Comparison of ENCODE assay signal across 1 cellular context in the genomic region with DNA sequence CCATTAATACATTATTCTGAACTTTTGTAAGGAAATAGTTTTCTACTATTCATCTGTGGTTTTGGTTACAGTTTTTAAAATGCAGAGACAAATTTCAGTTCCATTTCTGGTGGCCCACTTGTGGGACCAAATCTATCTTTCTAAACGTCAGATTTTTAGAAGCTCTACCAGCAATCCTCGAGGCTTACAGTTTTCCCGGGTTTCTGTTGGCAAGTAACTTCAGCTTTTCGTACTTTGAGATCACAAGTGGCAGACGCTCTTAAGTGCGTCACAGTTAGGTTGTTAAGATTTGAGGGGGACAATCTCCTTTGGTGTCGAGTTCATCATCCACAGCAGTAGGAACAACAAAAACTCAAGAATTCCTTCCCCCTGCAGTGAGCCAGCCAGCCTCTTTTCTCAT.
TF ChIP-seq lines count a peak whose summit lies in the region.

No MANE protein-coding gene starts in this region.

TF ChIP-seq in HEK293, 187 proteins besides CTCF, POLR2A, EP300 and RAD21:
- TF ChIP-seq, protein P1, sequence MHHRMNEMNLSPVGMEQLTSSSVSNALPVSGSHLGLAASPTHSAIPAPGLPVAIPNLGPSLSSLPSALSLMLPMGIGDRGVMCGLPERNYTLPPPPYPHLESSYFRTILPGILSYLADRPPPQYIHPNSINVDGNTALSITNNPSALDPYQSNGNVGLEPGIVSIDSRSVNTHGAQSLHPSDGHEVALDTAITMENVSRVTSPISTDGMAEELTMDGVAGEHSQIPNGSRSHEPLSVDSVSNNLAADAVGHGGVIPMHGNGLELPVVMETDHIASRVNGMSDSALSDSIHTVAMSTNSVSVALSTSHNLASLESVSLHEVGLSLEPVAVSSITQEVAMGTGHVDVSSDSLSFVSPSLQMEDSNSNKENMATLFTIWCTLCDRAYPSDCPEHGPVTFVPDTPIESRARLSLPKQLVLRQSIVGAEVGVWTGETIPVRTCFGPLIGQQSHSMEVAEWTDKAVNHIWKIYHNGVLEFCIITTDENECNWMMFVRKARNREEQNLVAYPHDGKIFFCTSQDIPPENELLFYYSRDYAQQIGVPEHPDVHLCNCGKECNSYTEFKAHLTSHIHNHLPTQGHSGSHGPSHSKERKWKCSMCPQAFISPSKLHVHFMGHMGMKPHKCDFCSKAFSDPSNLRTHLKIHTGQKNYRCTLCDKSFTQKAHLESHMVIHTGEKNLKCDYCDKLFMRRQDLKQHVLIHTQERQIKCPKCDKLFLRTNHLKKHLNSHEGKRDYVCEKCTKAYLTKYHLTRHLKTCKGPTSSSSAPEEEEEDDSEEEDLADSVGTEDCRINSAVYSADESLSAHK (tag by site-specific recombination; IDR thresholded peaks at IDR 0.05): no peak
- TF ChIP-seq ZIC2 (tag by site-specific recombination; IDR thresholded peaks at IDR 0.05): no peak
- TF ChIP-seq, protein P2, sequence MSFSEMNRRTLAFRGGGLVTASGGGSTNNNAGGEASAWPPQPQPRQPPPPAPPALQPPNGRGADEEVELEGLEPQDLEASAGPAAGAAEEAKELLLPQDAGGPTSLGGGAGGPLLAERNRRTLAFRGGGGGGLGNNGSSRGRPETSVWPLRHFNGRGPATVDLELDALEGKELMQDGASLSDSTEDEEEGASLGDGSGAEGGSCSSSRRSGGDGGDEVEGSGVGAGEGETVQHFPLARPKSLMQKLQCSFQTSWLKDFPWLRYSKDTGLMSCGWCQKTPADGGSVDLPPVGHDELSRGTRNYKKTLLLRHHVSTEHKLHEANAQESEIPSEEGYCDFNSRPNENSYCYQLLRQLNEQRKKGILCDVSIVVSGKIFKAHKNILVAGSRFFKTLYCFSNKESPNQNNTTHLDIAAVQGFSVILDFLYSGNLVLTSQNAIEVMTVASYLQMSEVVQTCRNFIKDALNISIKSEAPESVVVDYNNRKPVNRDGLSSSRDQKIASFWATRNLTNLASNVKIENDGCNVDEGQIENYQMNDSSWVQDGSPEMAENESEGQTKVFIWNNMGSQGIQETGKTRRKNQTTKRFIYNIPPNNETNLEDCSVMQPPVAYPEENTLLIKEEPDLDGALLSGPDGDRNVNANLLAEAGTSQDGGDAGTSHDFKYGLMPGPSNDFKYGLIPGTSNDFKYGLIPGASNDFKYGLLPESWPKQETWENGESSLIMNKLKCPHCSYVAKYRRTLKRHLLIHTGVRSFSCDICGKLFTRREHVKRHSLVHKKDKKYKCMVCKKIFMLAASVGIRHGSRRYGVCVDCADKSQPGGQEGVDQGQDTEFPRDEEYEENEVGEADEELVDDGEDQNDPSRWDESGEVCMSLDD (tag by site-specific recombination; IDR thresholded peaks at IDR 0.05): no peak
- TF ChIP-seq, protein P3, sequence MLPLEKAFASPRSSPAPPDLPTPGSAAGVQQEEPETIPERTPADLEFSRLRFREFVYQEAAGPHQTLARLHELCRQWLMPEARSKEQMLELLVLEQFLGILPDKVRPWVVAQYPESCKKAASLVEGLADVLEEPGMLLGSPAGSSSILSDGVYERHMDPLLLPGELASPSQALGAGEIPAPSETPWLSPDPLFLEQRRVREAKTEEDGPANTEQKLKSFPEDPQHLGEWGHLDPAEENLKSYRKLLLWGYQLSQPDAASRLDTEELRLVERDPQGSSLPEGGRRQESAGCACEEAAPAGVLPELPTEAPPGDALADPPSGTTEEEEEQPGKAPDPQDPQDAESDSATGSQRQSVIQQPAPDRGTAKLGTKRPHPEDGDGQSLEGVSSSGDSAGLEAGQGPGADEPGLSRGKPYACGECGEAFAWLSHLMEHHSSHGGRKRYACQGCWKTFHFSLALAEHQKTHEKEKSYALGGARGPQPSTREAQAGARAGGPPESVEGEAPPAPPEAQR (tag by site-specific recombination; IDR thresholded peaks at IDR 0.05): no peak
- TF ChIP-seq, protein P4, sequence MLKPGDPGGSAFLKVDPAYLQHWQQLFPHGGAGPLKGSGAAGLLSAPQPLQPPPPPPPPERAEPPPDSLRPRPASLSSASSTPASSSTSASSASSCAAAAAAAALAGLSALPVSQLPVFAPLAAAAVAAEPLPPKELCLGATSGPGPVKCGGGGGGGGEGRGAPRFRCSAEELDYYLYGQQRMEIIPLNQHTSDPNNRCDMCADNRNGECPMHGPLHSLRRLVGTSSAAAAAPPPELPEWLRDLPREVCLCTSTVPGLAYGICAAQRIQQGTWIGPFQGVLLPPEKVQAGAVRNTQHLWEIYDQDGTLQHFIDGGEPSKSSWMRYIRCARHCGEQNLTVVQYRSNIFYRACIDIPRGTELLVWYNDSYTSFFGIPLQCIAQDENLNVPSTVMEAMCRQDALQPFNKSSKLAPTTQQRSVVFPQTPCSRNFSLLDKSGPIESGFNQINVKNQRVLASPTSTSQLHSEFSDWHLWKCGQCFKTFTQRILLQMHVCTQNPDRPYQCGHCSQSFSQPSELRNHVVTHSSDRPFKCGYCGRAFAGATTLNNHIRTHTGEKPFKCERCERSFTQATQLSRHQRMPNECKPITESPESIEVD (tag by site-specific recombination; IDR thresholded peaks at IDR 0.05): peak; percentile 31; the same call in 1 of the 2 replicates
